ENCODE assay signal across 8 cellular contexts in genomic region chr18:54392621-54393023, GRCh38. TPM values are rescaled to one million over a fixed set of nuclear protein-coding genes. Genes with fewer than 3 reads are reported as not detected.
DNase-seq lines count a peak whose midpoint lies in the region; ATAC-seq and TF ChIP-seq lines count a peak whose summit lies in the region.

No MANE protein-coding gene starts in this region.

- H3K27ac ChIP-seq in body of pancreas, result no peak overlapping the region
- H3K27ac ChIP-seq in tibial nerve, result no peak overlapping the region

- peak; percentile 71 for DNase-seq in EH (ENCODE audit: low read depth)
- peak; percentile 71 for DNase-seq in NCI-H748 treated with DMSO at 0.1 percent for 48 hours (lab: John Stamatoyannopoulos, UW)
- DNase-seq in body of pancreas, result no peak
- no peak for DNase-seq in kidney epithelial cell (ENCODE audit: low read depth)
- DNase-seq in tibial nerve (ENCODE audit: low spot score in 2 of 2), result no peak
- no peak for DNase-seq in activated T-cell treated with anti-CD3 and anti-CD28 coated beads, Interleukin-2, amount 50 U/mL, for 48 hours

- TF ChIP-seq POLR2A in body of pancreas (IDR thresholded peaks at IDR 0.05), result no peak
- TF ChIP-seq POLR2A in tibial nerve (IDR thresholded peaks at IDR 0.05), result no peak

- intact Hi-C loops in body of pancreas (cut with DNase I), result no loop called here

- TF ChIP-seq CTCF in body of pancreas (IDR thresholded peaks at IDR 0.05) (peak; percentile 48 to 71 (median 65)), kidney epithelial cell (IDR thresholded peaks at IDR 0.05; ENCODE audit: insufficient read depth, low read length, poor library complexity, severe bottlenecking) (peak; percentile 64), tibial nerve (IDR thresholded peaks at IDR 0.05) (peak; percentile 59 to 77 (median 67))

- WGBS in body of pancreas, 2 donors, result 49 to 50% methylated on average over 2 of the region's 2 CpGs
- 48% methylated on average over 2 of the region's 2 CpGs for WGBS in tibial nerve, 2 donors

- H3K27me3 ChIP-seq in body of pancreas (no peaks in the 10 kb centered on the region), kidney epithelial cell (ENCODE audit: control insufficient read depth, insufficient read depth, low read length) (no peaks in the 10 kb centered on the region), tibial nerve (no peaks in the 10 kb centered on the region)

- ATAC-seq in GM19455 (IDR thresholded peaks at IDR 0.05; ENCODE audit: unreplicated experiment), result peak; percentile 62
- peak; percentile 45 for ATAC-seq in HG03521 (IDR thresholded peaks at IDR 0.05; ENCODE audit: unreplicated experiment)
- ATAC-seq in body of pancreas, result peak; percentile 70

- no peak for TF ChIP-seq EP300 in tibial nerve (IDR thresholded peaks at IDR 0.05)

- no peaks in the 10 kb centered on the region for H3K4me1 ChIP-seq in body of pancreas
- peaks cover 0 to 5% (median 0%) of the 10 kb centered on the region in 4 donors for H3K4me1 ChIP-seq in tibial nerve

- H3K36me3 ChIP-seq in body of pancreas (replicated peaks in 1 of 2; ENCODE audit: insufficient read depth in 1 of 2, low read depth in 2 of 2) (no peaks in the 10 kb centered on the region), kidney epithelial cell (ENCODE audit: control insufficient read depth, insufficient read depth, low read length) (no peaks in the 10 kb centered on the region), tibial nerve (no peaks in the 10 kb centered on the region)

- H3K9me3 ChIP-seq in body of pancreas (no peaks in the 10 kb centered on the region), tibial nerve (no peaks in the 10 kb centered on the region)

- H3K4me3 ChIP-seq in body of pancreas, result no peak overlapping the region
- no peak overlapping the region for H3K4me3 ChIP-seq in kidney epithelial cell (ENCODE audit: low read depth, low read length)
- no peak overlapping the region for H3K4me3 ChIP-seq in tibial nerve

RNA-seq across cellular contexts. Expression of gene C18orf54, which starts 34.9 kb away (rescaled TPM):
- 1 to 10 TPM in 1 of 2 donors, under 1 TPM in 1; 0.33 to 2.6 TPM for total RNA-seq in body of pancreas
- total RNA-seq in kidney epithelial cell, result 3.4 and 4.4 TPM in 2 replicates
- 1 to 10 TPM; 2.7 to 5.7 (median 3.2) TPM for total RNA-seq in tibial nerve

RNA-seq across cellular contexts. Expression of gene STARD6, which starts 35.0 kb away (rescaled TPM):
- not detected for total RNA-seq in body of pancreas
- not detected in 2 replicates for total RNA-seq in kidney epithelial cell
- not detected for total RNA-seq in tibial nerve

Comparison
In these comparisons a context has a peak if more than half of its experiments do, and no peak if none do; other contexts are left out.
1. DNase-seq: peak in EH (single experiment) and NCI-H748 treated with DMSO at 0.1 percent for 48 hours (single experiment); none in body of pancreas (0 of 4), kidney epithelial cell (single experiment), tibial nerve (0 of 2) and activated T-cell treated with anti-CD3 and anti-CD28 coated beads, Interleukin-2, amount 50 U/mL, for 48 hours (0 of 2).
2. Peak in every context shown above with its lines, with median percentiles within 50 percentile points of each other: ATAC-seq and CTCF ChIP-seq.